12 cellular contexts compared by ENCODE assay signal in genomic region chr14:74946659-74947281, GRCh38. TPM values are rescaled to one million over a fixed set of nuclear protein-coding genes. Genes with fewer than 3 reads are reported as not detected.
DNase-seq lines count a peak whose midpoint lies in the region; ATAC-seq and TF ChIP-seq lines count a peak whose summit lies in the region.
"Had no signal": no experiment of that assay in that cellular context is flagged by ENCODE, and none has a peak within 500 bp of the region (broad histone marks: within the 10 kb centered on the region; RNA-seq: fewer than 3 reads in every experiment).

No MANE protein-coding gene starts in this region.

- H3K9me3 ChIP-seq in gastroesophageal sphincter (no peaks in the 10 kb centered on the region), skeletal muscle tissue (ENCODE audit: control insufficient read depth in 3 of 3, low read length in 3 of 3) (no peaks in the 10 kb centered on the region)
- H3K9me3 ChIP-seq: MG63 had no signal

- H3K27ac ChIP-seq in gastroesophageal sphincter: peak overlapping the region in 3 of 4 donors; percentile 41 to 51 (median 44)
- peak overlapping the region; percentile 31 for H3K27ac ChIP-seq in skeletal muscle tissue (ENCODE audit: low read depth, low read length)

- DNase-seq in GM13976 (ENCODE audit: low spot score): peak; percentile 34
- no peak for DNase-seq in WTC11 (ENCODE audit: low spot score)
- DNase-seq in NCI-H2081 (lab: John Stamatoyannopoulos, UW): no peak
- DNase-seq in NCI-H526 (lab: John Stamatoyannopoulos, UW): no peak
- no peak for DNase-seq in effector CD4-positive, alpha-beta T cell
- DNase-seq in NCI-H146 (lab: John Stamatoyannopoulos, UW): no peak
- DNase-seq: NCI-H774 had no signal

- H3K36me3 Mint-ChIP-seq in WTC11: no peaks in the 10 kb centered on the region
- H3K36me3 Mint-ChIP-seq: activated naive CD8-positive, alpha-beta T cell had no signal

- H3K4me1 Mint-ChIP-seq in WTC11: peaks cover 7% of the 10 kb centered on the region

- no peaks in the 10 kb centered on the region for H3K27me3 Mint-ChIP-seq in WTC11 (ENCODE audit: low read depth)
- H3K27me3 Mint-ChIP-seq: activated naive CD8-positive, alpha-beta T cell had no signal

- no peaks in the 10 kb centered on the region for H3K9me3 Mint-ChIP-seq in WTC11

- H3K4me3 ChIP-seq in gastroesophageal sphincter (peak overlapping the region in 1 of 2 donors; percentile 20), skeletal muscle tissue (ENCODE audit: low read length in 3 of 3) (no peak overlapping the region)
- H3K4me3 ChIP-seq: MG63 had no signal

- ATAC-seq in WTC11 (no peak), gastroesophageal sphincter (peak; percentile 10)

- in situ Hi-C loops in GM13976 (cut with MboI; ENCODE audit: low sequenced_read_pairs, unreplicated experiment): no loop called here

- no peak for TF ChIP-seq EP300 in gastroesophageal sphincter (IDR thresholded peaks at IDR 0.05)

- peaks cover 0 to 30% (median 17%) of the 10 kb centered on the region in 3 donors for H3K4me1 ChIP-seq in gastroesophageal sphincter
- H3K4me1 ChIP-seq in skeletal muscle tissue (ENCODE audit: control insufficient read depth in 3 of 3, insufficient read depth in 3 of 3, low read length in 3 of 3): peaks cover 17 to 32% (median 28%) of the 10 kb centered on the region in 3 donors

- WGBS in gastroesophageal sphincter (ENCODE audit: low coverage in 1 of 2), 2 donors: 40% methylated on average over 1 of the region's 5 CpGs; no CpG with 5 or more reads in 1 of the 2 donors

- peak overlapping the region in 1 of 3 donors; percentile 50 for H3K9ac ChIP-seq in skeletal muscle tissue (ENCODE audit: low read depth in 1 of 3, low read length in 3 of 3)

- H3K36me3 ChIP-seq in gastroesophageal sphincter (peaks cover 0 to 23% of the 10 kb centered on the region in 2 donors), skeletal muscle tissue (ENCODE audit: control insufficient read depth in 3 of 3, insufficient read depth in 3 of 3, low read length in 3 of 3) (peaks cover 0 to 3% (median 0%) of the 10 kb centered on the region in 3 donors)

- H3K27ac Mint-ChIP-seq in WTC11: no peak overlapping the region

- POLR2A ChIA-PET in WTC11 (lab: Charles Lee): no interaction called here

- TF ChIP-seq CTCF in GM13976 (IDR thresholded peaks at IDR 0.05; ENCODE audit: borderline replicate concordance, control extremely low read depth, extremely low read depth, insufficient read depth, missing control alignments): no peak
- no peak for TF ChIP-seq CTCF in WTC11 (IDR thresholded peaks at IDR 0.05)
- TF ChIP-seq CTCF in gastroesophageal sphincter (IDR thresholded peaks at IDR 0.05): no peak

- H3K27me3 ChIP-seq in gastroesophageal sphincter (peaks cover 29% of the 10 kb centered on the region), skeletal muscle tissue (ENCODE audit: control insufficient read depth in 3 of 3, insufficient read depth in 3 of 3, low read length in 3 of 3) (no peaks in the 10 kb centered on the region)
- H3K27me3 ChIP-seq: MG63 had no signal

- H3K4me3 Mint-ChIP-seq in WTC11: no peak overlapping the region

- no peak for TF ChIP-seq POLR2A in gastroesophageal sphincter (IDR thresholded peaks at IDR 0.05)

- CTCF ChIA-PET in WTC11 (lab: Charles Lee): interaction anchor here (0.6 to 4.5 kb wide), 17 partner anchors 8 to 142 kb away, joined by 3 to 60 read pairs (median 8); partner anchors contain the start of genes ACYP1, PGF, RPS6KL1 and ZC2HC1C

TF ChIP-seq in WTC11, 78 proteins besides CTCF, POLR2A, EP300 and RAD21:
- TF ChIP-seq ZBTB21 (CRISPR knock-in tag; IDR thresholded peaks at IDR 0.05; ENCODE audit: borderline replicate concordance) (peak; percentile 4; the same call in 1 of the 2 replicates), USF1 (CRISPR knock-in tag; IDR thresholded peaks at IDR 0.05) (no peak)

RNA-seq across cellular contexts. Expression of gene PGF, which starts 8.6 kb away (rescaled TPM):
- total RNA-seq in WTC11 (2021) (5.0 to 6.7 TPM (median 6.5 TPM) in 3 replicates), gastroesophageal sphincter (10 to 100 TPM; 11.2 to 21.0 (median 16.5) TPM), skeletal muscle tissue (8.9 TPM)

RNA-seq across cellular contexts. Expression of gene RPS6KL1, which starts 23.7 kb away (rescaled TPM):
- 10.6 to 12.6 TPM (median 12.2 TPM) in 3 replicates for total RNA-seq in WTC11 (2021)
- 10 to 100 TPM in 1 of 4 donors, 1 to 10 TPM in 3; 4.0 to 10.2 (median 8.2) TPM for total RNA-seq in gastroesophageal sphincter
- total RNA-seq in skeletal muscle tissue: 3.1 TPM
- total RNA-seq: H4 had no signal

RNA-seq across cellular contexts. Expression of gene EIF2B2, which starts 56.0 kb away (rescaled TPM):
- 46.0 to 50.7 TPM (median 50.5 TPM) in 3 replicates for total RNA-seq in WTC11 (2021)
- total RNA-seq in gastroesophageal sphincter: 10 to 100 TPM; 28.1 to 56.2 (median 36.6) TPM
- total RNA-seq in skeletal muscle tissue: 18.8 TPM
